Comparison of ENCODE assay signal across 1 cellular context in the genomic region with DNA sequence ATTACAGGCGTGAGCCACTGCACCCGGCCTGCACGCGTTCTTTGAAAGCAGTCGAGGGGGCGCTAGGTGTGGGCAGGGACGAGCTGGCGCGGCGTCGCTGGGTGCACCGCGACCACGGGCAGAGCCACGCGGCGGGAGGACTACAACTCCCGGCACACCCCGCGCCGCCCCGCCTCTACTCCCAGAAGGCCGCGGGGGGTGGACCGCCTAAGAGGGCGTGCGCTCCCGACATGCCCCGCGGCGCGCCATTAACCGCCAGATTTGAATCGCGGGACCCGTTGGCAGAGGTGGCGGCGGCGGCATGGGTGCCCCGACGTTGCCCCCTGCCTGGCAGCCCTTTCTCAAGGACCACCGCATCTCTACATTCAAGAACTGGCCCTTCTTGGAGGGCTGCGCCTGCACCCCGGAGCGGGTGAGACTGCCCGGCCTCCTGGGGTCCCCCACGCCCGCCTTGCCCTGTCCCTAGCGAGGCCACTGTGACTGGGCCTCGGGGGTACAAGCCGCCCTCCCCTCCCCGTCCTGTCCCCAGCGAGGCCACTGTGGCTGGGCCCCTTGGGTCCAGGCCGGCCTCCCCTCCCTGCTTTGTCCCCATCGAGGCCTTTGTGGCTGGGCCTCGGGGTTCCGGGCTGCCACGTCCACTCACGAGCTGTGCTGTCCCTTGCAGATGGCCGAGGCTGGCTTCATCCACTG.
A peak's percentile ranks its signal among the peaks of the same experiment; 100 is the strongest.
TF ChIP-seq lines count a peak whose summit lies in the region.

A gene (plus strand): TSS at position 238 of the 690 bp plus-strand sequence. CDS start 64 bp downstream, at position 302.

TF ChIP-seq in K562, 482 proteins besides CTCF, POLR2A, EP300 and RAD21 (continued from another document and continues in another):
- TF ChIP-seq, protein P1, sequence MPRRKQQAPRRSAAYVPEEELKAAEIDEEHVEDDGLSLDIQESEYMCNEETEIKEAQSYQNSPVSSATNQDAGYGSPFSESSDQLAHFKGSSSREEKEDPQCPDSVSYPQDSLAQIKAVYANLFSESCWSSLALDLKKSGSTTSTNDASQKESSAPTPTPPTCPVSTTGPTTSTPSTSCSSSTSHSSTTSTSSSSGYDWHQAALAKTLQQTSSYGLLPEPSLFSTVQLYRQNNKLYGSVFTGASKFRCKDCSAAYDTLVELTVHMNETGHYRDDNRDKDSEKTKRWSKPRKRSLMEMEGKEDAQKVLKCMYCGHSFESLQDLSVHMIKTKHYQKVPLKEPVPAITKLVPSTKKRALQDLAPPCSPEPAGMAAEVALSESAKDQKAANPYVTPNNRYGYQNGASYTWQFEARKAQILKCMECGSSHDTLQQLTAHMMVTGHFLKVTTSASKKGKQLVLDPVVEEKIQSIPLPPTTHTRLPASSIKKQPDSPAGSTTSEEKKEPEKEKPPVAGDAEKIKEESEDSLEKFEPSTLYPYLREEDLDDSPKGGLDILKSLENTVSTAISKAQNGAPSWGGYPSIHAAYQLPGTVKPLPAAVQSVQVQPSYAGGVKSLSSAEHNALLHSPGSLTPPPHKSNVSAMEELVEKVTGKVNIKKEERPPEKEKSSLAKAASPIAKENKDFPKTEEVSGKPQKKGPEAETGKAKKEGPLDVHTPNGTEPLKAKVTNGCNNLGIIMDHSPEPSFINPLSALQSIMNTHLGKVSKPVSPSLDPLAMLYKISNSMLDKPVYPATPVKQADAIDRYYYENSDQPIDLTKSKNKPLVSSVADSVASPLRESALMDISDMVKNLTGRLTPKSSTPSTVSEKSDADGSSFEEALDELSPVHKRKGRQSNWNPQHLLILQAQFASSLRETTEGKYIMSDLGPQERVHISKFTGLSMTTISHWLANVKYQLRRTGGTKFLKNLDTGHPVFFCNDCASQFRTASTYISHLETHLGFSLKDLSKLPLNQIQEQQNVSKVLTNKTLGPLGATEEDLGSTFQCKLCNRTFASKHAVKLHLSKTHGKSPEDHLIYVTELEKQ (CRISPR knock-in tag; IDR thresholded peaks at IDR 0.05): no peak
- TF ChIP-seq ARHGAP35 (IDR thresholded peaks at IDR 0.05; ENCODE audit: partially characterized antibody) (no peak), MTA2 (IDR thresholded peaks at IDR 0.05; ENCODE audit: low read depth) (no peak), ZNF780A (CRISPR knock-in tag; IDR thresholded peaks at IDR 0.05) (no peak), NFE2 (IDR thresholded peaks at IDR 0.05; ENCODE audit: low read depth) (no peak), ARNT (IDR thresholded peaks at IDR 0.05) (no peak), NFIX (CRISPR knock-in tag; IDR thresholded peaks at IDR 0.05; ENCODE audit: low read depth) (no peak), POLR2G (IDR thresholded peaks at IDR 0.05; ENCODE audit: low read depth, low read length) (peak; percentile 91), ZNF696 (CRISPR knock-in tag; conservative IDR thresholded peaks at IDR 0.05) (no peak), HDAC1 (IDR thresholded peaks at IDR 0.05) (peak in 1 of 2 experiments; percentile 99; a peak in 2 of 4 replicates), TGIF2 (CRISPR knock-in tag; IDR thresholded peaks at IDR 0.05) (peak; percentile 95; the same call in 1 of the 2 replicates), PCBP2 (IDR thresholded peaks at IDR 0.05; ENCODE audit: low read depth, low read length, poor library complexity, severe bottlenecking) (no peak), ZNF384 (IDR thresholded peaks at IDR 0.05; ENCODE audit: low read depth, low read length) (0 out of 2 replicates have a peak, but pooled peaks have one; percentile 8), BCOR (IDR thresholded peaks at IDR 0.05) (no peak), CHD4 (IDR thresholded peaks at IDR 0.05; ENCODE audit: insufficient read depth, insufficient replicate concordance, low read depth, low read length, poor library complexity, severe bottlenecking) (no peak), ELF4 (CRISPR knock-in tag; IDR thresholded peaks at IDR 0.05) (no peak), SMARCA5 (IDR thresholded peaks at IDR 0.05) (no peak), TBL1XR1 (IDR thresholded peaks at IDR 0.05; ENCODE audit: low read length in 2 of 2) (no peak; a peak in 1 of 4 replicates), KDM4B (IDR thresholded peaks at IDR 0.05; ENCODE audit: borderline replicate concordance in 2 of 2, low read depth in 1 of 2) (no peak), ZC3H4 (CRISPR knock-in tag; IDR thresholded peaks at IDR 0.05; ENCODE audit: borderline replicate concordance) (no peak), ELF2 (CRISPR knock-in tag; IDR thresholded peaks at IDR 0.05) (peak; percentile 47; the same call in 1 of the 2 replicates), RBM34 (IDR thresholded peaks at IDR 0.05; ENCODE audit: borderline replicate concordance, insufficient read depth, low read length) (no peak), ZNF436 (CRISPR knock-in tag; IDR thresholded peaks at IDR 0.05) (no peak), ZNF507 (tag; conservative IDR thresholded peaks at IDR 0.05) (no peak), ZNF324 (CRISPR knock-in tag; IDR thresholded peaks at IDR 0.05) (no peak), HCFC1 (IDR thresholded peaks at IDR 0.05; ENCODE audit: low read depth, low read length) (peak; percentile 97)
- TF ChIP-seq, protein P2, sequence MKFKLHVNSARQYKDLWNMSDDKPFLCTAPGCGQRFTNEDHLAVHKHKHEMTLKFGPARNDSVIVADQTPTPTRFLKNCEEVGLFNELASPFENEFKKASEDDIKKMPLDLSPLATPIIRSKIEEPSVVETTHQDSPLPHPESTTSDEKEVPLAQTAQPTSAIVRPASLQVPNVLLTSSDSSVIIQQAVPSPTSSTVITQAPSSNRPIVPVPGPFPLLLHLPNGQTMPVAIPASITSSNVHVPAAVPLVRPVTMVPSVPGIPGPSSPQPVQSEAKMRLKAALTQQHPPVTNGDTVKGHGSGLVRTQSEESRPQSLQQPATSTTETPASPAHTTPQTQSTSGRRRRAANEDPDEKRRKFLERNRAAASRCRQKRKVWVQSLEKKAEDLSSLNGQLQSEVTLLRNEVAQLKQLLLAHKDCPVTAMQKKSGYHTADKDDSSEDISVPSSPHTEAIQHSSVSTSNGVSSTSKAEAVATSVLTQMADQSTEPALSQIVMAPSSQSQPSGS (CRISPR knock-in tag; IDR thresholded peaks at IDR 0.05): no peak
- TF ChIP-seq, protein P3, sequence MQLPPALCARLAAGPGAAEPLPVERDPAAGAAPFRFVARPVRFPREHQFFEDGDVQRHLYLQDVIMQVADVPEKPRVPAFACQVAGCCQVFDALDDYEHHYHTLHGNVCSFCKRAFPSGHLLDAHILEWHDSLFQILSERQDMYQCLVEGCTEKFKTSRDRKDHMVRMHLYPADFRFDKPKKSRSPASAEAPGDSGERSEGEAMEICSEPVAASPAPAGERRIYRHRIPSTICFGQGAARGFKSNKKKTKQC (CRISPR knock-in tag; IDR thresholded peaks at IDR 0.05): peak; percentile 19; the same call in 1 of the 2 replicates
- TF ChIP-seq, protein P4, sequence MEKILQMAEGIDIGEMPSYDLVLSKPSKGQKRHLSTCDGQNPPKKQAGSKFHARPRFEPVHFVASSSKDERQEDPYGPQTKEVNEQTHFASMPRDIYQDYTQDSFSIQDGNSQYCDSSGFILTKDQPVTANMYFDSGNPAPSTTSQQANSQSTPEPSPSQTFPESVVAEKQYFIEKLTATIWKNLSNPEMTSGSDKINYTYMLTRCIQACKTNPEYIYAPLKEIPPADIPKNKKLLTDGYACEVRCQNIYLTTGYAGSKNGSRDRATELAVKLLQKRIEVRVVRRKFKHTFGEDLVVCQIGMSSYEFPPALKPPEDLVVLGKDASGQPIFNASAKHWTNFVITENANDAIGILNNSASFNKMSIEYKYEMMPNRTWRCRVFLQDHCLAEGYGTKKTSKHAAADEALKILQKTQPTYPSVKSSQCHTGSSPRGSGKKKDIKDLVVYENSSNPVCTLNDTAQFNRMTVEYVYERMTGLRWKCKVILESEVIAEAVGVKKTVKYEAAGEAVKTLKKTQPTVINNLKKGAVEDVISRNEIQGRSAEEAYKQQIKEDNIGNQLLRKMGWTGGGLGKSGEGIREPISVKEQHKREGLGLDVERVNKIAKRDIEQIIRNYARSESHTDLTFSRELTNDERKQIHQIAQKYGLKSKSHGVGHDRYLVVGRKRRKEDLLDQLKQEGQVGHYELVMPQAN (IDR thresholded peaks at IDR 0.05; ENCODE audit: borderline replicate concordance): peak; percentile 97; the same call in 1 of the 2 replicates
- TF ChIP-seq, protein P5, sequence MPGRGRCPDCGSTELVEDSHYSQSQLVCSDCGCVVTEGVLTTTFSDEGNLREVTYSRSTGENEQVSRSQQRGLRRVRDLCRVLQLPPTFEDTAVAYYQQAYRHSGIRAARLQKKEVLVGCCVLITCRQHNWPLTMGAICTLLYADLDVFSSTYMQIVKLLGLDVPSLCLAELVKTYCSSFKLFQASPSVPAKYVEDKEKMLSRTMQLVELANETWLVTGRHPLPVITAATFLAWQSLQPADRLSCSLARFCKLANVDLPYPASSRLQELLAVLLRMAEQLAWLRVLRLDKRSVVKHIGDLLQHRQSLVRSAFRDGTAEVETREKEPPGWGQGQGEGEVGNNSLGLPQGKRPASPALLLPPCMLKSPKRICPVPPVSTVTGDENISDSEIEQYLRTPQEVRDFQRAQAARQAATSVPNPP (IDR thresholded peaks at IDR 0.05; ENCODE audit: borderline replicate concordance, insufficient read depth, insufficient read length): no peak
- TF ChIP-seq, protein P6, sequence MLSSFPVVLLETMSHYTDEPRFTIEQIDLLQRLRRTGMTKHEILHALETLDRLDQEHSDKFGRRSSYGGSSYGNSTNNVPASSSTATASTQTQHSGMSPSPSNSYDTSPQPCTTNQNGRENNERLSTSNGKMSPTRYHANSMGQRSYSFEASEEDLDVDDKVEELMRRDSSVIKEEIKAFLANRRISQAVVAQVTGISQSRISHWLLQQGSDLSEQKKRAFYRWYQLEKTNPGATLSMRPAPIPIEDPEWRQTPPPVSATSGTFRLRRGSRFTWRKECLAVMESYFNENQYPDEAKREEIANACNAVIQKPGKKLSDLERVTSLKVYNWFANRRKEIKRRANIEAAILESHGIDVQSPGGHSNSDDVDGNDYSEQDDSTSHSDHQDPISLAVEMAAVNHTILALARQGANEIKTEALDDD (IDR thresholded peaks at IDR 0.05): no peak
- TF ChIP-seq, protein P7, sequence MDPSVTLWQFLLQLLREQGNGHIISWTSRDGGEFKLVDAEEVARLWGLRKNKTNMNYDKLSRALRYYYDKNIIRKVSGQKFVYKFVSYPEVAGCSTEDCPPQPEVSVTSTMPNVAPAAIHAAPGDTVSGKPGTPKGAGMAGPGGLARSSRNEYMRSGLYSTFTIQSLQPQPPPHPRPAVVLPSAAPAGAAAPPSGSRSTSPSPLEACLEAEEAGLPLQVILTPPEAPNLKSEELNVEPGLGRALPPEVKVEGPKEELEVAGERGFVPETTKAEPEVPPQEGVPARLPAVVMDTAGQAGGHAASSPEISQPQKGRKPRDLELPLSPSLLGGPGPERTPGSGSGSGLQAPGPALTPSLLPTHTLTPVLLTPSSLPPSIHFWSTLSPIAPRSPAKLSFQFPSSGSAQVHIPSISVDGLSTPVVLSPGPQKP (CRISPR knock-in tag; IDR thresholded peaks at IDR 0.05): no peak
- TF ChIP-seq, protein P8, sequence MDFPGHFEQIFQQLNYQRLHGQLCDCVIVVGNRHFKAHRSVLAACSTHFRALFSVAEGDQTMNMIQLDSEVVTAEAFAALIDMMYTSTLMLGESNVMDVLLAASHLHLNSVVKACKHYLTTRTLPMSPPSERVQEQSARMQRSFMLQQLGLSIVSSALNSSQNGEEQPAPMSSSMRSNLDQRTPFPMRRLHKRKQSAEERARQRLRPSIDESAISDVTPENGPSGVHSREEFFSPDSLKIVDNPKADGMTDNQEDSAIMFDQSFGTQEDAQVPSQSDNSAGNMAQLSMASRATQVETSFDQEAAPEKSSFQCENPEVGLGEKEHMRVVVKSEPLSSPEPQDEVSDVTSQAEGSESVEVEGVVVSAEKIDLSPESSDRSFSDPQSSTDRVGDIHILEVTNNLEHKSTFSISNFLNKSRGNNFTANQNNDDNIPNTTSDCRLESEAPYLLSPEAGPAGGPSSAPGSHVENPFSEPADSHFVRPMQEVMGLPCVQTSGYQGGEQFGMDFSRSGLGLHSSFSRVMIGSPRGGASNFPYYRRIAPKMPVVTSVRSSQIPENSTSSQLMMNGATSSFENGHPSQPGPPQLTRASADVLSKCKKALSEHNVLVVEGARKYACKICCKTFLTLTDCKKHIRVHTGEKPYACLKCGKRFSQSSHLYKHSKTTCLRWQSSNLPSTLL (IDR thresholded peaks at IDR 0.05): no peak
- TF ChIP-seq, protein P9, sequence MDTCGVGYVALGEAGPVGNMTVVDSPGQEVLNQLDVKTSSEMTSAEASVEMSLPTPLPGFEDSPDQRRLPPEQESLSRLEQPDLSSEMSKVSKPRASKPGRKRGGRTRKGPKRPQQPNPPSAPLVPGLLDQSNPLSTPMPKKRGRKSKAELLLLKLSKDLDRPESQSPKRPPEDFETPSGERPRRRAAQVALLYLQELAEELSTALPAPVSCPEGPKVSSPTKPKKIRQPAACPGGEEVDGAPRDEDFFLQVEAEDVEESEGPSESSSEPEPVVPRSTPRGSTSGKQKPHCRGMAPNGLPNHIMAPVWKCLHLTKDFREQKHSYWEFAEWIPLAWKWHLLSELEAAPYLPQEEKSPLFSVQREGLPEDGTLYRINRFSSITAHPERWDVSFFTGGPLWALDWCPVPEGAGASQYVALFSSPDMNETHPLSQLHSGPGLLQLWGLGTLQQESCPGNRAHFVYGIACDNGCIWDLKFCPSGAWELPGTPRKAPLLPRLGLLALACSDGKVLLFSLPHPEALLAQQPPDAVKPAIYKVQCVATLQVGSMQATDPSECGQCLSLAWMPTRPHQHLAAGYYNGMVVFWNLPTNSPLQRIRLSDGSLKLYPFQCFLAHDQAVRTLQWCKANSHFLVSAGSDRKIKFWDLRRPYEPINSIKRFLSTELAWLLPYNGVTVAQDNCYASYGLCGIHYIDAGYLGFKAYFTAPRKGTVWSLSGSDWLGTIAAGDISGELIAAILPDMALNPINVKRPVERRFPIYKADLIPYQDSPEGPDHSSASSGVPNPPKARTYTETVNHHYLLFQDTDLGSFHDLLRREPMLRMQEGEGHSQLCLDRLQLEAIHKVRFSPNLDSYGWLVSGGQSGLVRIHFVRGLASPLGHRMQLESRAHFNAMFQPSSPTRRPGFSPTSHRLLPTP (IDR thresholded peaks at IDR 0.05; ENCODE audit: borderline replicate concordance, extremely low read depth, insufficient read length): no peak
